ENCODE assay signal across 1 cellular context in genomic region chr7:127588019-127588696, GRCh38.
TF ChIP-seq lines count a peak whose summit lies in the region.

ARF5 (plus strand) TSS chr7:127588411; CDS start chr7:127588499, 88 bp downstream.

TF ChIP-seq in HepG2, 621 proteins besides CTCF, POLR2A, EP300 and RAD21 (continued from another document and continues in another):
- TF ChIP-seq, protein P1, sequence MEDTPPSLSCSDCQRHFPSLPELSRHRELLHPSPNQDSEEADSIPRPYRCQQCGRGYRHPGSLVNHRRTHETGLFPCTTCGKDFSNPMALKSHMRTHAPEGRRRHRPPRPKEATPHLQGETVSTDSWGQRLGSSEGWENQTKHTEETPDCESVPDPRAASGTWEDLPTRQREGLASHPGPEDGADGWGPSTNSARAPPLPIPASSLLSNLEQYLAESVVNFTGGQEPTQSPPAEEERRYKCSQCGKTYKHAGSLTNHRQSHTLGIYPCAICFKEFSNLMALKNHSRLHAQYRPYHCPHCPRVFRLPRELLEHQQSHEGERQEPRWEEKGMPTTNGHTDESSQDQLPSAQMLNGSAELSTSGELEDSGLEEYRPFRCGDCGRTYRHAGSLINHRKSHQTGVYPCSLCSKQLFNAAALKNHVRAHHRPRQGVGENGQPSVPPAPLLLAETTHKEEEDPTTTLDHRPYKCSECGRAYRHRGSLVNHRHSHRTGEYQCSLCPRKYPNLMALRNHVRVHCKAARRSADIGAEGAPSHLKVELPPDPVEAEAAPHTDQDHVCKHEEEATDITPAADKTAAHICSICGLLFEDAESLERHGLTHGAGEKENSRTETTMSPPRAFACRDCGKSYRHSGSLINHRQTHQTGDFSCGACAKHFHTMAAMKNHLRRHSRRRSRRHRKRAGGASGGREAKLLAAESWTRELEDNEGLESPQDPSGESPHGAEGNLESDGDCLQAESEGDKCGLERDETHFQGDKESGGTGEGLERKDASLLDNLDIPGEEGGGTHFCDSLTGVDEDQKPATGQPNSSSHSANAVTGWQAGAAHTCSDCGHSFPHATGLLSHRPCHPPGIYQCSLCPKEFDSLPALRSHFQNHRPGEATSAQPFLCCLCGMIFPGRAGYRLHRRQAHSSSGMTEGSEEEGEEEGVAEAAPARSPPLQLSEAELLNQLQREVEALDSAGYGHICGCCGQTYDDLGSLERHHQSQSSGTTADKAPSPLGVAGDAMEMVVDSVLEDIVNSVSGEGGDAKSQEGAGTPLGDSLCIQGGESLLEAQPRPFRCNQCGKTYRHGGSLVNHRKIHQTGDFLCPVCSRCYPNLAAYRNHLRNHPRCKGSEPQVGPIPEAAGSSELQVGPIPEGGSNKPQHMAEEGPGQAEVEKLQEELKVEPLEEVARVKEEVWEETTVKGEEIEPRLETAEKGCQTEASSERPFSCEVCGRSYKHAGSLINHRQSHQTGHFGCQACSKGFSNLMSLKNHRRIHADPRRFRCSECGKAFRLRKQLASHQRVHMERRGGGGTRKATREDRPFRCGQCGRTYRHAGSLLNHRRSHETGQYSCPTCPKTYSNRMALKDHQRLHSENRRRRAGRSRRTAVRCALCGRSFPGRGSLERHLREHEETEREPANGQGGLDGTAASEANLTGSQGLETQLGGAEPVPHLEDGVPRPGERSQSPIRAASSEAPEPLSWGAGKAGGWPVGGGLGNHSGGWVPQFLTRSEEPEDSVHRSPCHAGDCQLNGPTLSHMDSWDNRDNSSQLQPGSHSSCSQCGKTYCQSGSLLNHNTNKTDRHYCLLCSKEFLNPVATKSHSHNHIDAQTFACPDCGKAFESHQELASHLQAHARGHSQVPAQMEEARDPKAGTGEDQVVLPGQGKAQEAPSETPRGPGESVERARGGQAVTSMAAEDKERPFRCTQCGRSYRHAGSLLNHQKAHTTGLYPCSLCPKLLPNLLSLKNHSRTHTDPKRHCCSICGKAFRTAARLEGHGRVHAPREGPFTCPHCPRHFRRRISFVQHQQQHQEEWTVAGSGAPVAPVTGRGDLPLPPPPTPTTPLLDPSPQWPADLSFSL (CRISPR knock-in tag; IDR thresholded peaks at IDR 0.05): no peak
- TF ChIP-seq RBM39 (IDR thresholded peaks at IDR 0.05; ENCODE audit: low read depth, low read length, poor library complexity, severe bottlenecking) (no peak), ZNF784 (CRISPR knock-in tag; IDR thresholded peaks at IDR 0.05; ENCODE audit: borderline replicate concordance) (no peak), ZNF451 (CRISPR knock-in tag; IDR thresholded peaks at IDR 0.05) (no peak), MAX (IDR thresholded peaks at IDR 0.05) (peak; percentile 50), ZNF788 (CRISPR knock-in tag; IDR thresholded peaks at IDR 0.05; ENCODE audit: borderline replicate concordance) (no peak), ZBTB8A (CRISPR knock-in tag; IDR thresholded peaks at IDR 0.05; ENCODE audit: borderline replicate concordance, low read depth) (no peak), SNRNP70 (IDR thresholded peaks at IDR 0.05; ENCODE audit: low read depth, low read length) (no peak), MEIS2 (CRISPR knock-in tag; IDR thresholded peaks at IDR 0.05) (no peak), FLYWCH1 (CRISPR knock-in tag; IDR thresholded peaks at IDR 0.05) (no peak), ZSCAN21 (CRISPR knock-in tag; IDR thresholded peaks at IDR 0.05; ENCODE audit: borderline replicate concordance) (peak; percentile 39; the same call in 1 of the 2 replicates), SIX4 (CRISPR knock-in tag; IDR thresholded peaks at IDR 0.05) (no peak), MED13 (CRISPR knock-in tag; IDR thresholded peaks at IDR 0.05) (no peak), RBAK (CRISPR knock-in tag; IDR thresholded peaks at IDR 0.05) (no peak), ZNF496 (CRISPR knock-in tag; IDR thresholded peaks at IDR 0.05; ENCODE audit: insufficient replicate concordance) (no peak), ZNF34 (CRISPR knock-in tag; IDR thresholded peaks at IDR 0.05; ENCODE audit: borderline replicate concordance) (0 out of 2 replicates have a peak, but pooled peaks have one; percentile 52), TRAFD1 (CRISPR knock-in tag; IDR thresholded peaks at IDR 0.05; ENCODE audit: borderline replicate concordance) (no peak), MLLT10 (CRISPR knock-in tag; IDR thresholded peaks at IDR 0.05) (no peak), ZBTB21 (CRISPR knock-in tag; IDR thresholded peaks at IDR 0.05) (no peak), ZMYM4 (CRISPR knock-in tag; IDR thresholded peaks at IDR 0.05) (no peak), ADNP (CRISPR knock-in tag; IDR thresholded peaks at IDR 0.05) (no peak), ZNF383 (CRISPR knock-in tag; IDR thresholded peaks at IDR 0.05; ENCODE audit: borderline replicate concordance) (no peak), SRSF4 (IDR thresholded peaks at IDR 0.05; ENCODE audit: low read depth, low read length, poor library complexity, severe bottlenecking) (no peak), KAT2B (IDR thresholded peaks at IDR 0.05; ENCODE audit: borderline replicate concordance, low read depth, low read length) (no peak), AGO1 (IDR thresholded peaks at IDR 0.05; ENCODE audit: low read depth, low read length, poor library complexity, severe bottlenecking) (no peak), REXO4 (CRISPR knock-in tag; IDR thresholded peaks at IDR 0.05; ENCODE audit: borderline replicate concordance) (no peak), SUZ12 (IDR thresholded peaks at IDR 0.05; ENCODE audit: low read depth, low read length) (no peak), HIVEP1 (CRISPR knock-in tag; IDR thresholded peaks at IDR 0.05) (peak; percentile 52), GFI1 (CRISPR knock-in tag; IDR thresholded peaks at IDR 0.05; ENCODE audit: borderline replicate concordance) (no peak), NFE2L2 (IDR thresholded peaks at IDR 0.05; ENCODE audit: low read length) (no peak), ARHGAP35 (CRISPR knock-in tag; IDR thresholded peaks at IDR 0.05; ENCODE audit: borderline replicate concordance) (no peak), ZNF430 (CRISPR knock-in tag; IDR thresholded peaks at IDR 0.05) (no peak), ZNF737 (CRISPR knock-in tag; IDR thresholded peaks at IDR 0.05; ENCODE audit: borderline replicate concordance) (no peak), KDM5A (IDR thresholded peaks at IDR 0.05; ENCODE audit: borderline replicate concordance, low read length) (peak; percentile 75), ATF7-NPFF (CRISPR knock-in tag; IDR thresholded peaks at IDR 0.05; ENCODE audit: low read depth) (no peak)
- TF ChIP-seq, protein P2, sequence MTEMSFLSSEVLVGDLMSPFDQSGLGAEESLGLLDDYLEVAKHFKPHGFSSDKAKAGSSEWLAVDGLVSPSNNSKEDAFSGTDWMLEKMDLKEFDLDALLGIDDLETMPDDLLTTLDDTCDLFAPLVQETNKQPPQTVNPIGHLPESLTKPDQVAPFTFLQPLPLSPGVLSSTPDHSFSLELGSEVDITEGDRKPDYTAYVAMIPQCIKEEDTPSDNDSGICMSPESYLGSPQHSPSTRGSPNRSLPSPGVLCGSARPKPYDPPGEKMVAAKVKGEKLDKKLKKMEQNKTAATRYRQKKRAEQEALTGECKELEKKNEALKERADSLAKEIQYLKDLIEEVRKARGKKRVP (CRISPR knock-in tag; IDR thresholded peaks at IDR 0.05): no peak
- TF ChIP-seq, protein P3, sequence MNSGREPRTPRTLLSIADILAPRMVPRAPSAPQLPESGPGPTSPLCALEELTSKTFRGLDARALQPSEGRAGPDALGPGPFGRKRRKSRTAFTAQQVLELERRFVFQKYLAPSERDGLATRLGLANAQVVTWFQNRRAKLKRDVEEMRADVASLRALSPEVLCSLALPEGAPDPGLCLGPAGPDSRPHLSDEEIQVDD (CRISPR knock-in tag; IDR thresholded peaks at IDR 0.05; ENCODE audit: borderline replicate concordance): no peak
- TF ChIP-seq, protein P4, sequence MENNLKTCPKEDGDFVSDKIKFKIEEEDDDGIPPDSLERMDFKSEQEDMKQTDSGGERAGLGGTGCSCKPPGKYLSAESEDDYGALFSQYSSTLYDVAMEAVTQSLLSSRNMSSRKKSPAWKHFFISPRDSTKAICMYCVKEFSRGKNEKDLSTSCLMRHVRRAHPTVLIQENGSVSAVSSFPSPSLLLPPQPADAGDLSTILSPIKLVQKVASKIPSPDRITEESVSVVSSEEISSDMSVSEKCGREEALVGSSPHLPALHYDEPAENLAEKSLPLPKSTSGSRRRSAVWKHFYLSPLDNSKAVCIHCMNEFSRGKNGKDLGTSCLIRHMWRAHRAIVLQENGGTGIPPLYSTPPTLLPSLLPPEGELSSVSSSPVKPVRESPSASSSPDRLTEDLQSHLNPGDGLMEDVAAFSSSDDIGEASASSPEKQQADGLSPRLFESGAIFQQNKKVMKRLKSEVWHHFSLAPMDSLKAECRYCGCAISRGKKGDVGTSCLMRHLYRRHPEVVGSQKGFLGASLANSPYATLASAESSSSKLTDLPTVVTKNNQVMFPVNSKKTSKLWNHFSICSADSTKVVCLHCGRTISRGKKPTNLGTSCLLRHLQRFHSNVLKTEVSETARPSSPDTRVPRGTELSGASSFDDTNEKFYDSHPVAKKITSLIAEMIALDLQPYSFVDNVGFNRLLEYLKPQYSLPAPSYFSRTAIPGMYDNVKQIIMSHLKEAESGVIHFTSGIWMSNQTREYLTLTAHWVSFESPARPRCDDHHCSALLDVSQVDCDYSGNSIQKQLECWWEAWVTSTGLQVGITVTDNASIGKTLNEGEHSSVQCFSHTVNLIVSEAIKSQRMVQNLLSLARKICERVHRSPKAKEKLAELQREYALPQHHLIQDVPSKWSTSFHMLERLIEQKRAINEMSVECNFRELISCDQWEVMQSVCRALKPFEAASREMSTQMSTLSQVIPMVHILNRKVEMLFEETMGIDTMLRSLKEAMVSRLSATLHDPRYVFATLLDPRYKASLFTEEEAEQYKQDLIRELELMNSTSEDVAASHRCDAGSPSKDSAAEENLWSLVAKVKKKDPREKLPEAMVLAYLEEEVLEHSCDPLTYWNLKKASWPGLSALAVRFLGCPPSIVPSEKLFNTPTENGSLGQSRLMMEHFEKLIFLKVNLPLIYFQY (CRISPR knock-in tag; IDR thresholded peaks at IDR 0.05; ENCODE audit: borderline replicate concordance): no peak
- TF ChIP-seq, protein P5, sequence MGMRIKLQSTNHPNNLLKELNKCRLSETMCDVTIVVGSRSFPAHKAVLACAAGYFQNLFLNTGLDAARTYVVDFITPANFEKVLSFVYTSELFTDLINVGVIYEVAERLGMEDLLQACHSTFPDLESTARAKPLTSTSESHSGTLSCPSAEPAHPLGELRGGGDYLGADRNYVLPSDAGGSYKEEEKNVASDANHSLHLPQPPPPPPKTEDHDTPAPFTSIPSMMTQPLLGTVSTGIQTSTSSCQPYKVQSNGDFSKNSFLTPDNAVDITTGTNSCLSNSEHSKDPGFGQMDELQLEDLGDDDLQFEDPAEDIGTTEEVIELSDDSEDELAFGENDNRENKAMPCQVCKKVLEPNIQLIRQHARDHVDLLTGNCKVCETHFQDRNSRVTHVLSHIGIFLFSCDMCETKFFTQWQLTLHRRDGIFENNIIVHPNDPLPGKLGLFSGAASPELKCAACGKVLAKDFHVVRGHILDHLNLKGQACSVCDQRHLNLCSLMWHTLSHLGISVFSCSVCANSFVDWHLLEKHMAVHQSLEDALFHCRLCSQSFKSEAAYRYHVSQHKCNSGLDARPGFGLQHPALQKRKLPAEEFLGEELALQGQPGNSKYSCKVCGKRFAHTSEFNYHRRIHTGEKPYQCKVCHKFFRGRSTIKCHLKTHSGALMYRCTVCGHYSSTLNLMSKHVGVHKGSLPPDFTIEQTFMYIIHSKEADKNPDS (CRISPR knock-in tag; IDR thresholded peaks at IDR 0.05): no peak
- TF ChIP-seq, protein P6, sequence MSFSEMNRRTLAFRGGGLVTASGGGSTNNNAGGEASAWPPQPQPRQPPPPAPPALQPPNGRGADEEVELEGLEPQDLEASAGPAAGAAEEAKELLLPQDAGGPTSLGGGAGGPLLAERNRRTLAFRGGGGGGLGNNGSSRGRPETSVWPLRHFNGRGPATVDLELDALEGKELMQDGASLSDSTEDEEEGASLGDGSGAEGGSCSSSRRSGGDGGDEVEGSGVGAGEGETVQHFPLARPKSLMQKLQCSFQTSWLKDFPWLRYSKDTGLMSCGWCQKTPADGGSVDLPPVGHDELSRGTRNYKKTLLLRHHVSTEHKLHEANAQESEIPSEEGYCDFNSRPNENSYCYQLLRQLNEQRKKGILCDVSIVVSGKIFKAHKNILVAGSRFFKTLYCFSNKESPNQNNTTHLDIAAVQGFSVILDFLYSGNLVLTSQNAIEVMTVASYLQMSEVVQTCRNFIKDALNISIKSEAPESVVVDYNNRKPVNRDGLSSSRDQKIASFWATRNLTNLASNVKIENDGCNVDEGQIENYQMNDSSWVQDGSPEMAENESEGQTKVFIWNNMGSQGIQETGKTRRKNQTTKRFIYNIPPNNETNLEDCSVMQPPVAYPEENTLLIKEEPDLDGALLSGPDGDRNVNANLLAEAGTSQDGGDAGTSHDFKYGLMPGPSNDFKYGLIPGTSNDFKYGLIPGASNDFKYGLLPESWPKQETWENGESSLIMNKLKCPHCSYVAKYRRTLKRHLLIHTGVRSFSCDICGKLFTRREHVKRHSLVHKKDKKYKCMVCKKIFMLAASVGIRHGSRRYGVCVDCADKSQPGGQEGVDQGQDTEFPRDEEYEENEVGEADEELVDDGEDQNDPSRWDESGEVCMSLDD (CRISPR knock-in tag; IDR thresholded peaks at IDR 0.05; ENCODE audit: borderline replicate concordance): peak; percentile 24; the same call in 1 of the 2 replicates
- TF ChIP-seq, protein P7, sequence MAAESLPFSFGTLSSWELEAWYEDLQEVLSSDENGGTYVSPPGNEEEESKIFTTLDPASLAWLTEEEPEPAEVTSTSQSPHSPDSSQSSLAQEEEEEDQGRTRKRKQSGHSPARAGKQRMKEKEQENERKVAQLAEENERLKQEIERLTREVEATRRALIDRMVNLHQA (CRISPR knock-in tag; IDR thresholded peaks at IDR 0.05): no peak
